8 cellular contexts compared by ENCODE assay signal in the genomic region with DNA sequence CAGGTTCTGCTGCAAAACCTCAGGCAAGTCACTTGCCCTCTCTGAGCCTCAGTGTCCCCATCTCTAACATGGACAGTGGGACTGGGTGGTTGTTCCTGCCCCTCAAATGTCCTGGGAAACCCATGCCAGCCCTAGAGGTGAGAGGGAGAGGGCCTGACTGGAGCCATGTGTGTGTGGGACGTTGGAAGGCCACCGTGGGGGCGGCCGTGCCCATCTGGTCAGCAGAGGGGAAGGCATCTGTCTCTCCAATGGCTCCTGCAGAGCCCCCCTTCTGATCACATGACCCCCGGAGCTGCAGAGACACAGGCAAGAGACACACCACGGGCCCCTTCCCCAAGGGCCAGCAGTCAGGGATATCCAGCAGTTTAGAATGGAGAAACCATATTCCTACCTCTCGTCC. TPM values are rescaled to one million over a fixed set of nuclear protein-coding genes. Genes with fewer than 3 reads are reported as not detected.
A peak's percentile ranks its signal among the peaks of the same experiment; 100 is the strongest.
DNase-seq lines count a peak whose midpoint lies in the region; ATAC-seq and TF ChIP-seq lines count a peak whose summit lies in the region.
"Had no signal": no experiment of that assay in that cellular context is flagged by ENCODE, and none has a peak within 500 bp of the region (broad histone marks: within the 10 kb centered on the region; RNA-seq: fewer than 3 reads in every experiment).

No MANE protein-coding gene starts in this region.

- ATAC-seq in GM18873 (IDR thresholded peaks at IDR 0.05; ENCODE audit: low FRiP score, unreplicated experiment) = no peak

- no peaks in the 10 kb centered on the region for H3K27me3 ChIP-seq in liver (ENCODE audit: control insufficient read depth in 4 of 4, insufficient read depth in 4 of 4, low read length in 3 of 4)

- H3K27ac ChIP-seq in RWPE1 = peak overlapping the region; percentile 74
- peak overlapping the region; percentile 33 to 53 for H3K27ac ChIP-seq in liver (ENCODE audit: low read depth in 1 of 2, low read length in 2 of 2)

- peaks cover 3 to 45% (median 28%) of the 10 kb centered on the region in 4 donors for H3K4me1 ChIP-seq in liver (ENCODE audit: control insufficient read depth in 4 of 4, insufficient read depth in 4 of 4, low read length in 3 of 4)

- 87% methylated on average over 7 of the region's 7 CpGs for WGBS in liver

- no peaks in the 10 kb centered on the region for H3K9me3 ChIP-seq in liver (ENCODE audit: control insufficient read depth in 4 of 4, low read length in 3 of 4)

- no peak for TF ChIP-seq RAD21 in liver (IDR thresholded peaks at IDR 0.05)

- TF ChIP-seq CTCF in AG10803 (conservative IDR thresholded peaks at IDR 0.05; ENCODE audit: low read length) = no peak
- no peak for TF ChIP-seq CTCF in RWPE1 (conservative IDR thresholded peaks at IDR 0.05; ENCODE audit: low read depth)
- TF ChIP-seq CTCF in liver (IDR thresholded peaks at IDR 0.05; ENCODE audit: low read depth, low read length, missing input control) = no peak

- H3K9ac ChIP-seq in liver (ENCODE audit: low read depth in 1 of 2, low read length in 2 of 2) = no peak overlapping the region

- no peaks in the 10 kb centered on the region for H3K36me3 ChIP-seq in liver (ENCODE audit: control insufficient read depth in 4 of 4, insufficient read depth in 3 of 4, low read depth in 1 of 4, low read length in 3 of 4)

- peak overlapping the region; percentile 80 for H3K4me3 ChIP-seq in AG10803 (ENCODE audit: low read length)
- peak overlapping the region in 1 of 3 donors; percentile 6 for H3K4me3 ChIP-seq in liver (ENCODE audit: low read depth in 1 of 3, low read length in 3 of 3)

- POLR2A ChIA-PET in RWPE1 (lab: Yijun Ruan, JAX; ENCODE audit: low non-redundant PET) = no interaction called here

- CTCF ChIA-PET in RWPE1 (lab: Yijun Ruan, JAX) = interaction anchor here (0.6 kb wide), 1 partner anchor 10 kb away, joined by 4 read pairs; no protein-coding TSS in a partner anchor

- DNase-seq in AG10803 (ENCODE audit: low read depth) (no peak), RWPE1 (ENCODE audit: low spot score) (no peak), GF-D8 (lab: John Stamatoyannopoulos, UW) (no peak)
- no peak for DNase-seq in activated effector memory CD4-positive, alpha-beta T cell treated with anti-CD3 and anti-CD28 coated beads, Interleukin-2, amount 50 U/mL, for 16 hours
- DNase-seq: NCI-H187 had no signal

TF ChIP-seq in liver, 16 proteins besides CTCF, POLR2A, EP300 and RAD21:
- TF ChIP-seq YY1 (IDR thresholded peaks at IDR 0.05) = no peak
- TF ChIP-seq SP1 (IDR thresholded peaks at IDR 0.05) = no peak
- no peak for TF ChIP-seq FOXA1 (IDR thresholded peaks at IDR 0.05)
- TF ChIP-seq GABPA (IDR thresholded peaks at IDR 0.05 in 1 of 2, conservative IDR thresholded peaks at IDR 0.05 in 1 of 2) = no peak
- no peak for TF ChIP-seq ATF3 (IDR thresholded peaks at IDR 0.05)
- no peak for TF ChIP-seq RXRA (IDR thresholded peaks at IDR 0.05)
- TF ChIP-seq, protein P1, sequence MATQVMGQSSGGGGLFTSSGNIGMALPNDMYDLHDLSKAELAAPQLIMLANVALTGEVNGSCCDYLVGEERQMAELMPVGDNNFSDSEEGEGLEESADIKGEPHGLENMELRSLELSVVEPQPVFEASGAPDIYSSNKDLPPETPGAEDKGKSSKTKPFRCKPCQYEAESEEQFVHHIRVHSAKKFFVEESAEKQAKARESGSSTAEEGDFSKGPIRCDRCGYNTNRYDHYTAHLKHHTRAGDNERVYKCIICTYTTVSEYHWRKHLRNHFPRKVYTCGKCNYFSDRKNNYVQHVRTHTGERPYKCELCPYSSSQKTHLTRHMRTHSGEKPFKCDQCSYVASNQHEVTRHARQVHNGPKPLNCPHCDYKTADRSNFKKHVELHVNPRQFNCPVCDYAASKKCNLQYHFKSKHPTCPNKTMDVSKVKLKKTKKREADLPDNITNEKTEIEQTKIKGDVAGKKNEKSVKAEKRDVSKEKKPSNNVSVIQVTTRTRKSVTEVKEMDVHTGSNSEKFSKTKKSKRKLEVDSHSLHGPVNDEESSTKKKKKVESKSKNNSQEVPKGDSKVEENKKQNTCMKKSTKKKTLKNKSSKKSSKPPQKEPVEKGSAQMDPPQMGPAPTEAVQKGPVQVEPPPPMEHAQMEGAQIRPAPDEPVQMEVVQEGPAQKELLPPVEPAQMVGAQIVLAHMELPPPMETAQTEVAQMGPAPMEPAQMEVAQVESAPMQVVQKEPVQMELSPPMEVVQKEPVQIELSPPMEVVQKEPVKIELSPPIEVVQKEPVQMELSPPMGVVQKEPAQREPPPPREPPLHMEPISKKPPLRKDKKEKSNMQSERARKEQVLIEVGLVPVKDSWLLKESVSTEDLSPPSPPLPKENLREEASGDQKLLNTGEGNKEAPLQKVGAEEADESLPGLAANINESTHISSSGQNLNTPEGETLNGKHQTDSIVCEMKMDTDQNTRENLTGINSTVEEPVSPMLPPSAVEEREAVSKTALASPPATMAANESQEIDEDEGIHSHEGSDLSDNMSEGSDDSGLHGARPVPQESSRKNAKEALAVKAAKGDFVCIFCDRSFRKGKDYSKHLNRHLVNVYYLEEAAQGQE (IDR thresholded peaks at IDR 0.05) = no peak
- no peak for TF ChIP-seq FOXA2 (IDR thresholded peaks at IDR 0.05)

RNA-seq across cellular contexts. Expression of gene DNM1, which starts 1.7 kb away (rescaled TPM):
- total RNA-seq in liver = 1 to 10 TPM; 1.6 to 5.9 TPM
- polyA plus RNA-seq in liver = under 1 TPM; 0.29 to 0.68 TPM

RNA-seq across cellular contexts. Expression of gene CIZ1, which starts 13.5 kb away (rescaled TPM):
- 10 to 100 TPM; 12.5 to 15.5 TPM for total RNA-seq in liver
- 10 to 100 TPM; 13.6 to 13.8 TPM for polyA plus RNA-seq in liver

RNA-seq across cellular contexts. Expression of gene BBLN, which starts 44.8 kb away (rescaled TPM):
- total RNA-seq in liver = 10 to 100 TPM; 13.4 to 23.6 TPM
- polyA plus RNA-seq in liver = 10 to 100 TPM; 41.1 to 42.1 TPM

RNA-seq across cellular contexts. Expression of gene LCN2, which starts 55.6 kb away (rescaled TPM):
- 1 to 10 TPM; 7.0 to 10.0 TPM for total RNA-seq in liver
- polyA plus RNA-seq in liver = 10 to 100 TPM; 10.8 to 64.5 TPM
- total RNA-seq: lung microvascular endothelial cell had no signal
